1 cellular context compared by ENCODE assay signal in genomic region chr2:28997237-28997846, GRCh38.
TF ChIP-seq lines count a peak whose summit lies in the region.

No MANE protein-coding gene starts in this region.

TF ChIP-seq in GM23338, 12 proteins besides CTCF, POLR2A, EP300 and RAD21 (continued from another document):
- no peak for TF ChIP-seq ZNF462 (CRISPR knock-in tag; IDR thresholded peaks at IDR 0.05)
- no peak for TF ChIP-seq ZNF114 (CRISPR knock-in tag; IDR thresholded peaks at IDR 0.05)
- TF ChIP-seq JUNB (IDR thresholded peaks at IDR 0.05; ENCODE audit: unreplicated experiment) = no peak
- no peak for TF ChIP-seq NANOG (IDR thresholded peaks at IDR 0.05; ENCODE audit: borderline replicate concordance)
- TF ChIP-seq EZH2 (IDR thresholded peaks at IDR 0.05; ENCODE audit: low read depth, unreplicated experiment) = no peak
